In the genomic region with DNA sequence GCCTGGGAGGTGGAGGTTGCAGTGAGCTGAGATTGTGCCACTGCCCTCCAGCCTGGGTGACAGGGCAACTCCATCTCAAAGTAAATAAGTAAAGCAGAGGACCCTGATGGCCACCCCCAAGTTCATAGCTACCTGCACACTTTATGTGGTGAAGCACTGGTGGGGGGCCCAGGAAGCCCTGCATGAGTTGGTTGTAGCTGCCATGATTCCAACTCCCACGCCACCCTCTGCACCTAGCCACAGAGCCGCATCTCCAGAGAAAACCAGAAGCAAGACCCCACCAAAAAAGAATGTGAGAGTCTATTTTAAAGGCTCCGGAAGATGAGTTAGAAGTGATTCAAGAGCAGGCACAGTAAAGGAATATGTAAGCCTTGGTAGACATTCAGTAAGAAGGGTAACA, we compare ENCODE assay signal across 1 cellular context.
TF ChIP-seq lines count a peak whose summit lies in the region.

No MANE protein-coding gene starts in this region.

TF ChIP-seq in HepG2, 621 proteins besides CTCF, POLR2A, EP300 and RAD21:
- no peak for TF ChIP-seq CENPT (CRISPR knock-in tag; IDR thresholded peaks at IDR 0.05; ENCODE audit: low read depth)
- TF ChIP-seq MTA3 (CRISPR knock-in tag; IDR thresholded peaks at IDR 0.05): no peak
- TF ChIP-seq TCF7 (IDR thresholded peaks at IDR 0.05; ENCODE audit: low read depth): no peak
- no peak for TF ChIP-seq ASH2L (IDR thresholded peaks at IDR 0.05; ENCODE audit: insufficient read length, low read depth, low read length)
